In genomic region chr3:115915061-115915460, GRCh38 we compare ENCODE assay signal across 30 cellular contexts.
"Had no signal": no experiment of that assay in that cellular context is flagged by ENCODE, and none has a peak within 500 bp of the region (broad histone marks: within the 10 kb centered on the region; RNA-seq: fewer than 3 reads in every experiment).

No MANE protein-coding gene starts in this region.

- DNase-seq: activated B cell treated with CpG ODN at 0.5 μM for 24 hours; activated CD4-positive, alpha-beta memory T cell treated with anti-CD3 and anti-CD28 coated beads, Interleukin-2, amount 10 ng/mL, durations not matched to agents 7 days and 5 days; activated CD4-positive, alpha-beta T cell treated with anti-CD3 and anti-CD28 coated beads for 4 hours; activated CD4-positive, alpha-beta T cell treated with anti-CD3 and anti-CD28 coated beads, Interleukin-2, amount 10 ng/mL, durations not matched to agents 24 days and 14 days; activated CD4-positive, alpha-beta T cell treated with anti-CD3 and anti-CD28 coated beads, Interleukin-2, amount 50 U/mL, for 1 hour; activated CD4-positive, alpha-beta T cell treated with anti-CD3 and anti-CD28 coated beads, Interleukin-2, amount 50 U/mL, for 4 hours; activated CD4-positive, CD25-positive, alpha-beta regulatory T cell treated with anti-CD3 and anti-CD28 coated beads, Interleukin-2, amount 50 U/mL, for 72 hours; activated CD8-positive, alpha-beta memory T cell treated with anti-CD3 and anti-CD28 coated beads for 24 hours; activated CD8-positive, alpha-beta memory T cell treated with anti-CD3 and anti-CD28 coated beads, Interleukin-2, amount 10 ng/mL, durations not matched to agents 7 days and 5 days; activated CD8-positive, alpha-beta T cell treated with anti-CD3 and anti-CD28 coated beads, Interleukin-2, amount 10 ng/mL, durations not matched to agents 7 days and 5 days; activated effector memory CD4-positive, alpha-beta T cell treated with anti-CD3 and anti-CD28 coated beads, Interleukin-2, amount 50 U/mL, for 16 hours; activated gamma-delta T cell treated with Interleukin-2 at 50 U/mL for 16 hours; activated naive CD4-positive, alpha-beta T cell; activated naive CD4-positive, alpha-beta T cell treated with anti-CD3 and anti-CD28 coated beads for 36 hours; activated naive CD4-positive, alpha-beta T cell treated with anti-CD3 and anti-CD28 coated beads, Interleukin-2, amount 50 U/mL, for 16 hours; activated naive CD8-positive, alpha-beta T cell treated with anti-CD3 and anti-CD28 coated beads for 36 hours; activated T-cell treated with anti-CD3 and anti-CD28 coated beads for 4 hours; activated T-cell treated with anti-CD3 and anti-CD28 coated beads, Interleukin-2, amount 50 U/mL, for 1 hour; activated T-cell treated with anti-CD3 and anti-CD28 coated beads, Interleukin-2, amount 50 U/mL, for 4 hours; activated T-cell treated with anti-CD3 and anti-CD28 coated beads, Interleukin-2, amount 50 U/mL, for 72 hours; amygdala; anterior cingulate cortex; central memory CD4-positive, alpha-beta T cell; T-helper 1 cell; T-helper 2 cell; T-helper 9 cell had no signal

- H3K9me3 ChIP-seq: ascending aorta had no signal

- ATAC-seq: activated CD8-positive, alpha-beta memory T cell treated with anti-CD3 and anti-CD28 coated beads, Interleukin-2, amount 10 ng/mL, durations not matched to agents 7 days and 5 days; activated CD8-positive, alpha-beta T cell treated with anti-CD3 and anti-CD28 coated beads, Interleukin-2, amount 10 ng/mL, durations not matched to agents 7 days and 5 days; activated naive CD4-positive, alpha-beta T cell treated with anti-CD3 and anti-CD28 coated beads, Interleukin-2, amount 50 U/mL, for 72 hours; activated T-cell treated with anti-CD3 and anti-CD28 coated beads, Interleukin-2, amount 50 U/mL, for 4 hours; activated T-cell treated with anti-CD3 and anti-CD28 coated beads, Interleukin-2, amount 50 U/mL, for 72 hours; activated T-helper 17 cell treated with anti-CD3 and anti-CD28 coated beads, Interleukin-2, amount 50 U/mL, for 72 hours had no signal

- H3K36me3 ChIP-seq: ascending aorta had no signal

- H3K27me3 ChIP-seq: ascending aorta had no signal

- H3K27ac ChIP-seq: ascending aorta, VCaP had no signal

- H3K4me3 ChIP-seq: ascending aorta had no signal

- H3K4me1 ChIP-seq: ascending aorta had no signal
